In genomic region chr6:141057761-141058160, GRCh38 we compare ENCODE assay signal across 18 cellular contexts.
DNase-seq lines count a peak whose midpoint lies in the region; ATAC-seq and TF ChIP-seq lines count a peak whose summit lies in the region.
"Had no signal": no experiment of that assay in that cellular context is flagged by ENCODE, and none has a peak within 500 bp of the region (broad histone marks: within the 10 kb centered on the region; RNA-seq: fewer than 3 reads in every experiment).

No MANE protein-coding gene starts in this region.

- no peak overlapping the region for H3K4me3 ChIP-seq in OCI-LY1 (ENCODE audit: low read depth, low read length, poor library complexity, severe bottlenecking)
- H3K4me3 ChIP-seq in mesendoderm (ENCODE audit: low read length): no peak overlapping the region
- no peak overlapping the region for H3K4me3 ChIP-seq in smooth muscle cell
- no peak overlapping the region for H3K4me3 ChIP-seq in ascending aorta
- H3K4me3 ChIP-seq: BLaER1 treated with 17β-estradiol and CSF1 and Interleukin-3, amounts not matched to agents 10 nM and 100 nM; GM12878 had no signal

- no peaks in the 10 kb centered on the region for H3K36me3 ChIP-seq in OCI-LY1 (ENCODE audit: insufficient read depth, low read length)
- H3K36me3 ChIP-seq in mesendoderm (ENCODE audit: control insufficient read depth, insufficient read depth, low read length): no peaks in the 10 kb centered on the region
- H3K36me3 ChIP-seq in smooth muscle cell (ENCODE audit: low read depth): no peaks in the 10 kb centered on the region
- H3K36me3 ChIP-seq in ascending aorta: no peaks in the 10 kb centered on the region
- H3K36me3 ChIP-seq: BLaER1 treated with 17β-estradiol and CSF1 and Interleukin-3, amounts not matched to agents 10 nM and 100 nM had no signal

- H3K4me3 Mint-ChIP-seq in H9: no peak overlapping the region
- H3K4me3 Mint-ChIP-seq: B cell; CD8-positive, alpha-beta T cell; HFFc6 had no signal

- H3K4me1 ChIP-seq in H9 (ENCODE audit: insufficient read depth, low read length): no peaks in the 10 kb centered on the region
- H3K4me1 ChIP-seq in OCI-LY1 (ENCODE audit: insufficient read depth, low read length, severe bottlenecking): no peaks in the 10 kb centered on the region
- peaks cover 6% of the 10 kb centered on the region for H3K4me1 ChIP-seq in mesendoderm (ENCODE audit: control insufficient read depth, low read depth, low read length)
- H3K4me1 ChIP-seq in smooth muscle cell (ENCODE audit: low read depth): no peaks in the 10 kb centered on the region
- no peaks in the 10 kb centered on the region for H3K4me1 ChIP-seq in ascending aorta

- TF ChIP-seq CTCF in H9 (conservative IDR thresholded peaks at IDR 0.05) (no peak), OCI-LY1 (IDR thresholded peaks at IDR 0.05; ENCODE audit: low read length) (no peak), smooth muscle cell (IDR thresholded peaks at IDR 0.05; ENCODE audit: borderline replicate concordance, insufficient read depth, poor library complexity, severe bottlenecking) (no peak), ascending aorta (IDR thresholded peaks at IDR 0.05) (no peak)

- H3K36me3 Mint-ChIP-seq in H9 (ENCODE audit: insufficient read depth in 1 of 3, low read depth in 3 of 3): no peaks in the 10 kb centered on the region
- H3K36me3 Mint-ChIP-seq: CD8-positive, alpha-beta T cell had no signal

- no peak overlapping the region for H3K18ac ChIP-seq in H9 (ENCODE audit: insufficient read length, low read depth, low read length)
- no peak overlapping the region for H3K18ac ChIP-seq in mesendoderm (ENCODE audit: low read length)

- H3K27ac ChIP-seq in H9 (ENCODE audit: insufficient read length, low read depth, low read length): no peak overlapping the region
- H3K27ac ChIP-seq in OCI-LY1 (ENCODE audit: low read depth, low read length, poor library complexity, severe bottlenecking): no peak overlapping the region
- no peak overlapping the region for H3K27ac ChIP-seq in mesendoderm (ENCODE audit: low read depth, low read length)
- no peak overlapping the region for H3K27ac ChIP-seq in smooth muscle cell (ENCODE audit: low read depth)
- H3K27ac ChIP-seq in ascending aorta: no peak overlapping the region
- H3K27ac ChIP-seq: HL-60 had no signal

- H3K4me2 ChIP-seq in H9 (ENCODE audit: insufficient read depth, insufficient read length, low read length): no peak overlapping the region
- H3K4me2 ChIP-seq in OCI-LY1 (ENCODE audit: low read length): no peak overlapping the region
- H3K4me2 ChIP-seq in mesendoderm (ENCODE audit: low read length): no peak overlapping the region
- H3K4me2 ChIP-seq in smooth muscle cell: peak overlapping the region; percentile 6

- DNase-seq in H9 (no peak), mesendoderm (no peak), smooth muscle cell (lab: John Stamatoyannopoulos, UW; ENCODE audit: unreplicated experiment) (no peak), ascending aorta (ENCODE audit: low spot score in 2 of 2) (no peak)
- DNase-seq: 8988T; Calu3; CD8-positive, alpha-beta T cell; DMS79 treated with DMSO at 0.1 percent for 48 hours; GF-D8; HFFc6 had no signal

- H3K4ac ChIP-seq in H9 (ENCODE audit: low read depth, low read length): no peak overlapping the region
- no peak overlapping the region for H3K4ac ChIP-seq in mesendoderm (ENCODE audit: low read depth, low read length)

- no peak overlapping the region for H3T11ph ChIP-seq in H9 (ENCODE audit: low read length)

- H2BK15ac ChIP-seq in H9 (ENCODE audit: low read depth, low read length) (no peak overlapping the region), mesendoderm (replicated peaks; ENCODE audit: low read depth) (no peak overlapping the region)

- no peaks in the 10 kb centered on the region for H3K9me3 Mint-ChIP-seq in H9
- H3K9me3 Mint-ChIP-seq: CD8-positive, alpha-beta T cell; HFFc6 had no signal

- no peak overlapping the region for H2BK5ac ChIP-seq in H9 (ENCODE audit: insufficient read length, low read length)
- peak overlapping the region; percentile 25 for H2BK5ac ChIP-seq in mesendoderm (ENCODE audit: low read length)

- H3K27me3 ChIP-seq in H9 (ENCODE audit: insufficient read depth, low read length) (no peaks in the 10 kb centered on the region), OCI-LY1 (ENCODE audit: insufficient read depth, low read length) (no peaks in the 10 kb centered on the region), mesendoderm (ENCODE audit: insufficient read depth, low read length, poor library complexity) (no peaks in the 10 kb centered on the region), smooth muscle cell (ENCODE audit: low read depth) (no peaks in the 10 kb centered on the region), ascending aorta (no peaks in the 10 kb centered on the region)
- H3K27me3 ChIP-seq: BLaER1 treated with 17β-estradiol and CSF1 and Interleukin-3, amounts not matched to agents 10 nM and 100 nM had no signal

- no peak overlapping the region for H2BK20ac ChIP-seq in H9 (ENCODE audit: low read depth, low read length, poor library complexity, severe bottlenecking)

- H4K8ac ChIP-seq in H9 (replicated peaks; ENCODE audit: insufficient read length, low read depth, low read length): no peak overlapping the region
- H4K8ac ChIP-seq in mesendoderm (ENCODE audit: low read depth, low read length): no peak overlapping the region

- H3K23me2 ChIP-seq in H9 (ENCODE audit: insufficient read length, low read depth, low read length, poor library complexity, severe bottlenecking): no peaks in the 10 kb centered on the region

- no peak overlapping the region for H4K91ac ChIP-seq in H9 (ENCODE audit: insufficient read length, low read depth, low read length)

- no peak overlapping the region for H2AFZ ChIP-seq in H9 (ENCODE audit: low read length)
- H2AFZ ChIP-seq in OCI-LY1 (ENCODE audit: low read length): 0 out of 2 replicates have a peak overlapping the region, but pooled peaks have one; percentile 40
- H2AFZ ChIP-seq in smooth muscle cell (ENCODE audit: low read depth): peak overlapping the region; percentile 15

- peaks cover 3% of the 10 kb centered on the region in 2 experiments; a peak in 1 of 4 replicates for H3K4me1 Mint-ChIP-seq in H9
- H3K4me1 Mint-ChIP-seq: B cell had no signal

- no peaks in the 10 kb centered on the region for H4K20me1 ChIP-seq in H9 (ENCODE audit: control insufficient read depth, insufficient read depth, insufficient read length)
- no peaks in the 10 kb centered on the region for H4K20me1 ChIP-seq in OCI-LY1 (ENCODE audit: insufficient read depth, low read length)
- H4K20me1 ChIP-seq in smooth muscle cell (ENCODE audit: low read depth): no peaks in the 10 kb centered on the region
- H4K20me1 ChIP-seq: BLaER1 treated with 17β-estradiol and CSF1 and Interleukin-3, amounts not matched to agents 10 nM and 100 nM had no signal

- intact Hi-C loops in ascending aorta (cut with DNase I): no loop called here

- H2BK120ac ChIP-seq in H9 (ENCODE audit: low read depth, low read length, poor library complexity, severe bottlenecking) (no peak overlapping the region), mesendoderm (ENCODE audit: low read depth, low read length) (no peak overlapping the region)

- H3F3A ChIP-seq in OCI-LY1 (ENCODE audit: insufficient read depth, low read length) (no peaks in the 10 kb centered on the region), smooth muscle cell (ENCODE audit: low read depth) (no peaks in the 10 kb centered on the region)

- no peak overlapping the region for H3K23ac ChIP-seq in H9 (ENCODE audit: insufficient read length, low read depth, low read length)
- H3K23ac ChIP-seq in mesendoderm (ENCODE audit: low read length): no peak overlapping the region

- peak overlapping the region in 2 of 3 experiments; percentile 32 to 60; a peak in 2 of 7 replicates for H3K27ac Mint-ChIP-seq in H9
- H3K27ac Mint-ChIP-seq: B cell; CD8-positive, alpha-beta T cell; HFFc6 had no signal

- H3K79me2 ChIP-seq in H9 (ENCODE audit: insufficient read depth, low read length) (no peaks in the 10 kb centered on the region), OCI-LY1 (ENCODE audit: insufficient read depth, low read length) (no peaks in the 10 kb centered on the region), mesendoderm (ENCODE audit: control insufficient read depth, insufficient read depth, low read length) (no peaks in the 10 kb centered on the region), smooth muscle cell (ENCODE audit: low read depth) (no peaks in the 10 kb centered on the region)

- H3K9me3 ChIP-seq in H9 (ENCODE audit: control insufficient read depth, low read depth, low read length) (no peaks in the 10 kb centered on the region), OCI-LY1 (ENCODE audit: low read length) (no peaks in the 10 kb centered on the region), smooth muscle cell (replicated peaks; ENCODE audit: low read depth) (no peaks in the 10 kb centered on the region), ascending aorta (no peaks in the 10 kb centered on the region)
- H3K9me3 ChIP-seq: BLaER1 treated with 17β-estradiol and CSF1 and Interleukin-3, amounts not matched to agents 10 nM and 100 nM had no signal

- H4K5ac ChIP-seq in H9 (ENCODE audit: insufficient read length, low read depth, low read length) (no peak overlapping the region), mesendoderm (ENCODE audit: low read length) (no peak overlapping the region)

- H2AK5ac ChIP-seq in H9 (ENCODE audit: insufficient read length, low read length) (no peak overlapping the region), mesendoderm (ENCODE audit: low read length) (no peak overlapping the region)

- H3K56ac ChIP-seq in H9 (ENCODE audit: insufficient read length, low read depth, low read length) (no peak overlapping the region), mesendoderm (ENCODE audit: low read length) (no peak overlapping the region)

- no peak overlapping the region for H2BK12ac ChIP-seq in H9 (ENCODE audit: insufficient read length, low read depth, low read length)

- no peak overlapping the region for H3K14ac ChIP-seq in H9 (ENCODE audit: insufficient read depth, low read length)

- no peaks in the 10 kb centered on the region for H3K27me3 Mint-ChIP-seq in H9 (ENCODE audit: low read depth)
- H3K27me3 Mint-ChIP-seq: B cell had no signal

- WGBS in H9 (ENCODE audit: extremely low coverage, insufficient read length, low lambda C conversion rate): no CpG with 5 or more reads among the region's 2 CpGs
- no CpG with 5 or more reads among the region's 2 CpGs for WGBS in mesendoderm (ENCODE audit: extremely low coverage, insufficient coverage, low lambda C conversion rate)
- 54% methylated on average over 2 of the region's 2 CpGs for WGBS in smooth muscle cell (ENCODE audit: low lambda C conversion rate)

- ATAC-seq in HG02610 (IDR thresholded peaks at IDR 0.05; ENCODE audit: unreplicated experiment): no peak
- ATAC-seq in HG03520 (IDR thresholded peaks at IDR 0.05; ENCODE audit: unreplicated experiment): no peak
- ATAC-seq: CD8-positive, alpha-beta T cell; GM12878; HCT116 had no signal

- H3K9ac ChIP-seq in H9 (ENCODE audit: extremely low read depth, insufficient read length, low read length) (no peak overlapping the region), OCI-LY1 (ENCODE audit: low read length) (no peak overlapping the region), mesendoderm (ENCODE audit: low read length) (no peak overlapping the region), smooth muscle cell (ENCODE audit: low read depth) (no peak overlapping the region)

- H3K9me2 ChIP-seq in OCI-LY1 (ENCODE audit: low read depth, low read length): no peaks in the 10 kb centered on the region

- H3K79me1 ChIP-seq in H9 (ENCODE audit: insufficient read depth, low read depth, low read length, poor library complexity, severe bottlenecking) (no peaks in the 10 kb centered on the region), mesendoderm (ENCODE audit: low read length) (no peaks in the 10 kb centered on the region)
